In the genomic region with DNA sequence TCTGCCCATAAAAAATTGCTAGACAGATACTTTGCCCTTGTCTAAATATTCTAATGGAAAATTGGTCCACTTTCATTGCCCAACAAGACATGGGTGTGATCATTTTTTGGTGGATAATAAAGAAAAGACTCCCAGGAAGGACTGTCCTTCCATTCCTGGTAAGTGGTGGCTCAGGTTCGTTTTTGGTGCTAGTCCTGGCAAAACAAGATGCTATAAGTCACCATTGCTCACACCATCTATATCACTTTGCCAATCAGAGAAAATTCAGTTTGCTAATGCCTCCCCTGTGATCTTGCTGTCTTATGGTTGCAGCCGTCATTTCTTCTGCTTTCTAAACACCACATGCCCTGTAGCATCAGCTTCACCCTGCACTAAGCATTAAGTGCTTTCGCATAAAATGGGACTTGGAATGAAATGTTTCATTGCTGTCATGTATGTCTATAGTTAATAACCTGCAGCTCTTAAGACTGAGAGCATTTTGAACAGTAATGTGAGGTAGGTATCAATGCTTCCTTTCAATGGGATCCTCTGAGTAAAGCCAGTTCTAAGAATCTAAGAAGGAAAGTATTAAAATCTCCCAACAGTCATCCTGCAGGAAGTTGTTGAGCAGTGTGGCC, we compare ENCODE assay signal across 22 cellular contexts.
A peak's percentile ranks its signal among the peaks of the same experiment; 100 is the strongest.
DNase-seq lines count a peak whose midpoint lies in the region; ATAC-seq and TF ChIP-seq lines count a peak whose summit lies in the region.
"Had no signal": no experiment of that assay in that cellular context is flagged by ENCODE, and none has a peak within 500 bp of the region (broad histone marks: within the 10 kb centered on the region; RNA-seq: fewer than 3 reads in every experiment).

No MANE protein-coding gene starts in this region.

- peak overlapping the region; percentile 93 for H3K27ac Mint-ChIP-seq in MCF 10A (ENCODE audit: low read depth, unreplicated experiment)
- H3K27ac Mint-ChIP-seq: CD4-positive, alpha-beta memory T cell had no signal

- peaks cover 39% of the 10 kb centered on the region for H3K79me1 ChIP-seq in trophoblast cell (ENCODE audit: low read length)

- H3K4me3 ChIP-seq in mammary epithelial cell (replicated peaks in 1 of 3; ENCODE audit: insufficient read depth in 1 of 3, low read depth in 2 of 3, low read length in 3 of 3): no peak overlapping the region
- H3K4me3 ChIP-seq in HEK293 (ENCODE audit: low read depth, low read length): no peak overlapping the region
- H3K4me3 ChIP-seq in trophoblast cell (ENCODE audit: low read depth, low read length): no peak overlapping the region
- H3K4me3 ChIP-seq: BLaER1 treated with 17β-estradiol and CSF1 and Interleukin-3, amounts not matched to agents 10 nM and 100 nM; SJSA1 had no signal

- H2BK5ac ChIP-seq in trophoblast cell (ENCODE audit: low read depth, low read length, poor library complexity): no peak overlapping the region

- no peak overlapping the region for H3K14ac ChIP-seq in trophoblast cell (ENCODE audit: low read length)

- H2BK12ac ChIP-seq in trophoblast cell (ENCODE audit: low read length): peak overlapping the region; percentile 13

- H3K23ac ChIP-seq in trophoblast cell (ENCODE audit: low read length): no peak overlapping the region

- H2BK120ac ChIP-seq in trophoblast cell (ENCODE audit: insufficient read depth, low read length, poor library complexity): no peak overlapping the region

- no peak overlapping the region for H3K4ac ChIP-seq in trophoblast cell (ENCODE audit: low read depth, low read length)

- POLR2A ChIA-PET in MCF 10A (lab: Yijun Ruan, JAX) (interaction anchor here (0.6 to 22.8 kb wide), 6 partner anchors 9 to 496 kb away, joined by 3 to 691 read pairs (median 10); no protein-coding TSS in a partner anchor), HEK293 (lab: Yijun Ruan, JAX) (interaction anchor here (0.5 kb wide), 1 partner anchor 39 kb away, joined by 3 read pairs; no protein-coding TSS in a partner anchor)

- H3K9me3 Mint-ChIP-seq in MCF 10A (ENCODE audit: unreplicated experiment): no peaks in the 10 kb centered on the region
- H3K9me3 Mint-ChIP-seq: CD4-positive, alpha-beta memory T cell had no signal

- 85% methylated on average over 3 of the region's 3 CpGs for WGBS in mammary epithelial cell (ENCODE audit: low coverage, missing lambda C conversion rate)
- no CpG with 5 or more reads among the region's 3 CpGs for WGBS in trophoblast cell (ENCODE audit: extremely low coverage, insufficient coverage, insufficient read length)

- H2AFZ ChIP-seq in mammary epithelial cell (ENCODE audit: low read depth, low read length) (no peak overlapping the region), trophoblast cell (ENCODE audit: insufficient read depth, low read length, poor library complexity) (no peak overlapping the region)

- DNase-seq in MCF 10A (ENCODE audit: unreplicated experiment) (no peak), mammary epithelial cell (no peak), foreskin keratinocyte (no peak), trophoblast cell (no peak), NCI-H1417 treated with DMSO at 0.1 percent for 48 hours (lab: John Stamatoyannopoulos, UW) (no peak)
- DNase-seq in activated CD8-positive, alpha-beta memory T cell treated with anti-CD3 and anti-CD28 coated beads, Interleukin-2, amount 50 U/mL, for 4 hours: no peak
- DNase-seq: 8988T; CD4-positive, alpha-beta memory T cell; GF-D8; NCI-H1105 treated with DMSO at 0.1 percent for 48 hours; NCI-H1694; NCI-H2081; NCI-H2171; NCI-H345; NCI-H524; NCI-H774; NK-92 treated with Interleukin-12 subunit alpha and Interleukin-12 subunit beta, amount 100 ng/mL, for 24 hours had no signal

- H3K36me3 Mint-ChIP-seq in MCF 10A (ENCODE audit: insufficient read depth, unreplicated experiment): peaks cover 100% of the 10 kb centered on the region
- H3K36me3 Mint-ChIP-seq: CD4-positive, alpha-beta memory T cell had no signal

- H3K9ac ChIP-seq in mammary epithelial cell (ENCODE audit: insufficient read depth, low read length): no peak overlapping the region
- no peak overlapping the region for H3K9ac ChIP-seq in trophoblast cell (ENCODE audit: low read length)
- H3K9ac ChIP-seq: BLaER1 treated with 17β-estradiol and CSF1 and Interleukin-3, amounts not matched to agents 10 nM and 100 nM; KMS-11 had no signal

- intact Hi-C loops in MCF 10A (cut with micrococcal nuclease) (no loop called here), mammary epithelial cell (cut with micrococcal nuclease) (no loop called here)

- H4K8ac ChIP-seq in trophoblast cell (ENCODE audit: low read depth, low read length): no peak overlapping the region

- dilution Hi-C loops in mammary epithelial cell (cut with HindIII; ENCODE audit: low sequenced_read_pairs): no loop called here

- in situ Hi-C loops in mammary epithelial cell (cut with MboI; ENCODE audit: low sequenced_read_pairs in 2 of 2): no loop called here

- H3K36me3 ChIP-seq in mammary epithelial cell (ENCODE audit: insufficient read depth, low read length) (peaks cover 4% of the 10 kb centered on the region), HEK293 (ENCODE audit: control insufficient read depth in 2 of 2, insufficient read depth in 1 of 2, low read length in 2 of 2) (peaks cover 0 to 34% of the 10 kb centered on the region in 2 experiments; a peak in 1 of 3 replicates), trophoblast cell (ENCODE audit: control insufficient read depth in 1 of 2, insufficient read depth in 2 of 2, low read length in 2 of 2) (peaks cover 32 to 50% of the 10 kb centered on the region in 2 experiments)
- H3K36me3 ChIP-seq: BLaER1 treated with 17β-estradiol and CSF1 and Interleukin-3, amounts not matched to agents 10 nM and 100 nM had no signal

- TF ChIP-seq CTCF in MCF 10A (IDR thresholded peaks at IDR 0.05; ENCODE audit: unreplicated experiment): no peak
- no peak for TF ChIP-seq CTCF in mammary epithelial cell (conservative IDR thresholded peaks at IDR 0.05 in 1 of 2, IDR thresholded peaks at IDR 0.05 in 1 of 2; ENCODE audit: extremely low read depth in 1 of 2, insufficient read depth in 1 of 2, low read depth in 1 of 2, low read length in 2 of 2)
- TF ChIP-seq CTCF in HEK293 (tag by site-specific recombination; IDR thresholded peaks at IDR 0.05): no peak
- no peak for TF ChIP-seq CTCF in foreskin keratinocyte (conservative IDR thresholded peaks at IDR 0.05)

- peaks cover 70% of the 10 kb centered on the region for H3K4me1 Mint-ChIP-seq in MCF 10A (ENCODE audit: insufficient read depth, unreplicated experiment)
- H3K4me1 Mint-ChIP-seq: CD4-positive, alpha-beta memory T cell had no signal

- CTCF ChIA-PET in MCF 10A (lab: Yijun Ruan, JAX): interaction anchor here (0.7 to 2.2 kb wide), 9 partner anchors 16 to 113 kb away, joined by 3 to 8 read pairs (median 5); no protein-coding TSS in a partner anchor
- CTCF ChIA-PET in mammary epithelial cell (lab: Charles Lee; ENCODE audit: low non-redundant PET): interaction anchor here (0.6 kb wide), 1 partner anchor 81 kb away, joined by 3 read pairs; no protein-coding TSS in a partner anchor
- CTCF ChIA-PET in HEK293 (lab: Yijun Ruan, JAX): interaction anchor here (0.7 to 1.2 kb wide), 2 partner anchors 9 to 100 kb away, joined by 4 read pairs; no protein-coding TSS in a partner anchor

- no peaks in the 10 kb centered on the region for H3K27me3 Mint-ChIP-seq in MCF 10A (ENCODE audit: insufficient read depth, unreplicated experiment)
- H3K27me3 Mint-ChIP-seq: CD4-positive, alpha-beta memory T cell had no signal

- no peak overlapping the region for H3K4me3 Mint-ChIP-seq in MCF 10A (ENCODE audit: unreplicated experiment)
- H3K4me3 Mint-ChIP-seq: CD4-positive, alpha-beta memory T cell had no signal

- H3K27ac ChIP-seq in mammary epithelial cell (ENCODE audit: insufficient read depth, low read depth, low read length): no peak overlapping the region
- H3K27ac ChIP-seq in HEK293 (ENCODE audit: extremely low read depth, low read depth, low read length): no peak overlapping the region
- H3K27ac ChIP-seq in foreskin keratinocyte: peak overlapping the region; percentile 87
- no peak overlapping the region for H3K27ac ChIP-seq in trophoblast cell (ENCODE audit: low read depth, low read length)
- H3K27ac ChIP-seq: BLaER1 treated with 17β-estradiol and CSF1 and Interleukin-3, amounts not matched to agents 10 nM and 100 nM; KMS-11; SJSA1 had no signal

- H2AK5ac ChIP-seq in trophoblast cell (ENCODE audit: low read length): peak overlapping the region; percentile 4

- H4K12ac ChIP-seq in trophoblast cell (ENCODE audit: low read depth, low read length): no peak overlapping the region

- H3K9me3 ChIP-seq in mammary epithelial cell (replicated peaks; ENCODE audit: insufficient read depth, low read length) (no peaks in the 10 kb centered on the region), HEK293 (ENCODE audit: control insufficient read depth, insufficient read depth, low read depth, low read length) (no peaks in the 10 kb centered on the region), trophoblast cell (ENCODE audit: insufficient read depth, low read depth, low read length) (no peaks in the 10 kb centered on the region)
- H3K9me3 ChIP-seq: BLaER1 treated with 17β-estradiol and CSF1 and Interleukin-3, amounts not matched to agents 10 nM and 100 nM; SJSA1 had no signal

- H3K79me2 ChIP-seq in mammary epithelial cell (ENCODE audit: insufficient read depth, low read length): peaks cover 5% of the 10 kb centered on the region
- peaks cover 12% of the 10 kb centered on the region for H3K79me2 ChIP-seq in trophoblast cell (ENCODE audit: control insufficient read depth, insufficient read depth, low read length, poor library complexity)

- H3K4me2 ChIP-seq in mammary epithelial cell (ENCODE audit: insufficient read depth, low read depth, low read length) (no peak overlapping the region), trophoblast cell (ENCODE audit: low read length) (no peak overlapping the region)
- H3K4me2 ChIP-seq: BLaER1 treated with 17β-estradiol and CSF1 and Interleukin-3, amounts not matched to agents 10 nM and 100 nM; KMS-11 had no signal

- no TSS peak for BruUV-seq in MCF 10A (replicated peaks; lab: Mats Ljungman, UMichigan)
- BruUV-seq in mammary epithelial cell (replicated peaks; lab: Mats Ljungman, UMichigan): no TSS peak

- H3K18ac ChIP-seq in trophoblast cell (ENCODE audit: low read length): no peak overlapping the region

- no peaks in the 10 kb centered on the region for H4K20me1 ChIP-seq in mammary epithelial cell (ENCODE audit: insufficient read depth, low read length)
- H4K20me1 ChIP-seq: BLaER1 treated with 17β-estradiol and CSF1 and Interleukin-3, amounts not matched to agents 10 nM and 100 nM had no signal

- H4K91ac ChIP-seq in trophoblast cell (ENCODE audit: low read depth, low read length): no peak overlapping the region

- H3K27me3 ChIP-seq in mammary epithelial cell (ENCODE audit: insufficient read depth, low read length): no peaks in the 10 kb centered on the region
- no peaks in the 10 kb centered on the region for H3K27me3 ChIP-seq in foreskin keratinocyte
- H3K27me3 ChIP-seq in trophoblast cell (ENCODE audit: insufficient read depth, low read length): no peaks in the 10 kb centered on the region
- H3K27me3 ChIP-seq: BLaER1 treated with 17β-estradiol and CSF1 and Interleukin-3, amounts not matched to agents 10 nM and 100 nM; SJSA1 had no signal

- H3K4me1 ChIP-seq in mammary epithelial cell (ENCODE audit: insufficient read depth, low read length) (peaks cover 83% of the 10 kb centered on the region), HEK293 (ENCODE audit: control insufficient read depth, insufficient read depth, low read length) (peaks cover 3% of the 10 kb centered on the region; the same call in 1 of the 2 replicates), foreskin keratinocyte (peaks cover 68% of the 10 kb centered on the region), trophoblast cell (ENCODE audit: control insufficient read depth in 1 of 2, insufficient read depth in 2 of 2, low read length in 2 of 2) (peaks cover 29 to 37% of the 10 kb centered on the region in 2 experiments)
- H3K4me1 ChIP-seq: SJSA1 had no signal

- ATAC-seq in foreskin keratinocyte (no peak), HG03095 (IDR thresholded peaks at IDR 0.05; ENCODE audit: unreplicated experiment) (no peak)
